1 cellular context compared by ENCODE assay signal in the genomic region with DNA sequence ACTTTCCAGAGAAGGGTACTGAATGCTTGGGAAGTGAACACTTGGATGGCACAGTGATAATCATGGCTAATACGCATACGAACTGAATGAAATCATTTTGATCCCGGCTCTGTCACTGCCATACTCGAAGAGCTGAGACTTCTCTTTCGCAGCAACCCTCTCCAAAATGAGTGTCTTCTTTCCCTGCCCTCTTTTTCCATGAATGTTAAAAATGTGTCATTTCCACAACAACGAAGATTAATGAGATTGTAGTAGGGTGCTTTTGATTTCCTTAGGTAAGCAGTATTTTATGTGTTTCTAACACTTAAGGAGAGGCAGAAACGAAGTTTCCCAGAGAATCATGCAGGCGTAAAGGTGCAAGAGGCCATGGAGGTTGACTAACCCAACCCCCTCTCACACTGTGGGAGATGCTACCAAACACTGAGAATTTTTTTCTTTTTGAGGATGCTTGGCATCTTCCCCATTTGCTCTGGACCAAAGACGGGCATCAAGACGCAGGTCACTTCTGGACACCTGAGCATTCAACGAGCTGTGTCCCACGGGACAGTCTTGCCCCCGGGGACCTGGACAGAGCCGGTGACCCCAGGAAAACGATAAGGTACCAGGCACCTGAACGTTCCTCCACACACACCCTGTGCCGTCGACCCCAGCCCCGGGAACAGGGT.
TF ChIP-seq lines count a peak whose summit lies in the region.

No MANE protein-coding gene starts in this region.

TF ChIP-seq in K562, 482 proteins besides CTCF, POLR2A, EP300 and RAD21 (continues in another document):
- TF ChIP-seq HLTF (IDR thresholded peaks at IDR 0.05) = no peak
- no peak for TF ChIP-seq HOXB6 (CRISPR knock-in tag; IDR thresholded peaks at IDR 0.05; ENCODE audit: borderline replicate concordance)
- no peak for TF ChIP-seq ZNF274 (IDR thresholded peaks at IDR 0.05; ENCODE audit: borderline replicate concordance, low read depth, low read length)
- TF ChIP-seq FOXK1 (CRISPR knock-in tag; IDR thresholded peaks at IDR 0.05; ENCODE audit: borderline replicate concordance) = 0 out of 2 replicates have a peak, but pooled peaks have one; percentile 74
- TF ChIP-seq ZNF79 (CRISPR knock-in tag; IDR thresholded peaks at IDR 0.05; ENCODE audit: low read depth) = no peak
- TF ChIP-seq CBX5 (IDR thresholded peaks at IDR 0.05; ENCODE audit: borderline replicate concordance, low read depth) = no peak
- no peak for TF ChIP-seq ZNF12 (CRISPR knock-in tag; IDR thresholded peaks at IDR 0.05)
- TF ChIP-seq, protein P1, sequence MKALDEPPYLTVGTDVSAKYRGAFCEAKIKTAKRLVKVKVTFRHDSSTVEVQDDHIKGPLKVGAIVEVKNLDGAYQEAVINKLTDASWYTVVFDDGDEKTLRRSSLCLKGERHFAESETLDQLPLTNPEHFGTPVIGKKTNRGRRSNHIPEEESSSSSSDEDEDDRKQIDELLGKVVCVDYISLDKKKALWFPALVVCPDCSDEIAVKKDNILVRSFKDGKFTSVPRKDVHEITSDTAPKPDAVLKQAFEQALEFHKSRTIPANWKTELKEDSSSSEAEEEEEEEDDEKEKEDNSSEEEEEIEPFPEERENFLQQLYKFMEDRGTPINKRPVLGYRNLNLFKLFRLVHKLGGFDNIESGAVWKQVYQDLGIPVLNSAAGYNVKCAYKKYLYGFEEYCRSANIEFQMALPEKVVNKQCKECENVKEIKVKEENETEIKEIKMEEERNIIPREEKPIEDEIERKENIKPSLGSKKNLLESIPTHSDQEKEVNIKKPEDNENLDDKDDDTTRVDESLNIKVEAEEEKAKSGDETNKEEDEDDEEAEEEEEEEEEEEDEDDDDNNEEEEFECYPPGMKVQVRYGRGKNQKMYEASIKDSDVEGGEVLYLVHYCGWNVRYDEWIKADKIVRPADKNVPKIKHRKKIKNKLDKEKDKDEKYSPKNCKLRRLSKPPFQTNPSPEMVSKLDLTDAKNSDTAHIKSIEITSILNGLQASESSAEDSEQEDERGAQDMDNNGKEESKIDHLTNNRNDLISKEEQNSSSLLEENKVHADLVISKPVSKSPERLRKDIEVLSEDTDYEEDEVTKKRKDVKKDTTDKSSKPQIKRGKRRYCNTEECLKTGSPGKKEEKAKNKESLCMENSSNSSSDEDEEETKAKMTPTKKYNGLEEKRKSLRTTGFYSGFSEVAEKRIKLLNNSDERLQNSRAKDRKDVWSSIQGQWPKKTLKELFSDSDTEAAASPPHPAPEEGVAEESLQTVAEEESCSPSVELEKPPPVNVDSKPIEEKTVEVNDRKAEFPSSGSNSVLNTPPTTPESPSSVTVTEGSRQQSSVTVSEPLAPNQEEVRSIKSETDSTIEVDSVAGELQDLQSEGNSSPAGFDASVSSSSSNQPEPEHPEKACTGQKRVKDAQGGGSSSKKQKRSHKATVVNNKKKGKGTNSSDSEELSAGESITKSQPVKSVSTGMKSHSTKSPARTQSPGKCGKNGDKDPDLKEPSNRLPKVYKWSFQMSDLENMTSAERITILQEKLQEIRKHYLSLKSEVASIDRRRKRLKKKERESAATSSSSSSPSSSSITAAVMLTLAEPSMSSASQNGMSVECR (CRISPR knock-in tag; IDR thresholded peaks at IDR 0.05) = peak; percentile 60; the same call in 1 of the 2 replicates
- no peak for TF ChIP-seq EHMT2 (IDR thresholded peaks at IDR 0.05)
- TF ChIP-seq SMC3 (conservative IDR thresholded peaks at IDR 0.05; ENCODE audit: insufficient read depth, low read depth, low read length) = no peak
- TF ChIP-seq, protein P2, sequence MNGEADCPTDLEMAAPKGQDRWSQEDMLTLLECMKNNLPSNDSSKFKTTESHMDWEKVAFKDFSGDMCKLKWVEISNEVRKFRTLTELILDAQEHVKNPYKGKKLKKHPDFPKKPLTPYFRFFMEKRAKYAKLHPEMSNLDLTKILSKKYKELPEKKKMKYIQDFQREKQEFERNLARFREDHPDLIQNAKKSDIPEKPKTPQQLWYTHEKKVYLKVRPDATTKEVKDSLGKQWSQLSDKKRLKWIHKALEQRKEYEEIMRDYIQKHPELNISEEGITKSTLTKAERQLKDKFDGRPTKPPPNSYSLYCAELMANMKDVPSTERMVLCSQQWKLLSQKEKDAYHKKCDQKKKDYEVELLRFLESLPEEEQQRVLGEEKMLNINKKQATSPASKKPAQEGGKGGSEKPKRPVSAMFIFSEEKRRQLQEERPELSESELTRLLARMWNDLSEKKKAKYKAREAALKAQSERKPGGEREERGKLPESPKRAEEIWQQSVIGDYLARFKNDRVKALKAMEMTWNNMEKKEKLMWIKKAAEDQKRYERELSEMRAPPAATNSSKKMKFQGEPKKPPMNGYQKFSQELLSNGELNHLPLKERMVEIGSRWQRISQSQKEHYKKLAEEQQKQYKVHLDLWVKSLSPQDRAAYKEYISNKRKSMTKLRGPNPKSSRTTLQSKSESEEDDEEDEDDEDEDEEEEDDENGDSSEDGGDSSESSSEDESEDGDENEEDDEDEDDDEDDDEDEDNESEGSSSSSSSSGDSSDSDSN (IDR thresholded peaks at IDR 0.05; ENCODE audit: borderline replicate concordance in 1 of 2, low read depth in 2 of 2, low read length in 2 of 2) = no peak
- TF ChIP-seq MTA1 (IDR thresholded peaks at IDR 0.05; ENCODE audit: borderline replicate concordance) = no peak
- TF ChIP-seq MNT (conservative IDR thresholded peaks at IDR 0.05) = 0 out of 4 replicates have a peak, but pooled peaks of 1 of the 2 experiments have one; percentile 19
- TF ChIP-seq MITF (IDR thresholded peaks at IDR 0.05) = no peak
- TF ChIP-seq, protein P3, sequence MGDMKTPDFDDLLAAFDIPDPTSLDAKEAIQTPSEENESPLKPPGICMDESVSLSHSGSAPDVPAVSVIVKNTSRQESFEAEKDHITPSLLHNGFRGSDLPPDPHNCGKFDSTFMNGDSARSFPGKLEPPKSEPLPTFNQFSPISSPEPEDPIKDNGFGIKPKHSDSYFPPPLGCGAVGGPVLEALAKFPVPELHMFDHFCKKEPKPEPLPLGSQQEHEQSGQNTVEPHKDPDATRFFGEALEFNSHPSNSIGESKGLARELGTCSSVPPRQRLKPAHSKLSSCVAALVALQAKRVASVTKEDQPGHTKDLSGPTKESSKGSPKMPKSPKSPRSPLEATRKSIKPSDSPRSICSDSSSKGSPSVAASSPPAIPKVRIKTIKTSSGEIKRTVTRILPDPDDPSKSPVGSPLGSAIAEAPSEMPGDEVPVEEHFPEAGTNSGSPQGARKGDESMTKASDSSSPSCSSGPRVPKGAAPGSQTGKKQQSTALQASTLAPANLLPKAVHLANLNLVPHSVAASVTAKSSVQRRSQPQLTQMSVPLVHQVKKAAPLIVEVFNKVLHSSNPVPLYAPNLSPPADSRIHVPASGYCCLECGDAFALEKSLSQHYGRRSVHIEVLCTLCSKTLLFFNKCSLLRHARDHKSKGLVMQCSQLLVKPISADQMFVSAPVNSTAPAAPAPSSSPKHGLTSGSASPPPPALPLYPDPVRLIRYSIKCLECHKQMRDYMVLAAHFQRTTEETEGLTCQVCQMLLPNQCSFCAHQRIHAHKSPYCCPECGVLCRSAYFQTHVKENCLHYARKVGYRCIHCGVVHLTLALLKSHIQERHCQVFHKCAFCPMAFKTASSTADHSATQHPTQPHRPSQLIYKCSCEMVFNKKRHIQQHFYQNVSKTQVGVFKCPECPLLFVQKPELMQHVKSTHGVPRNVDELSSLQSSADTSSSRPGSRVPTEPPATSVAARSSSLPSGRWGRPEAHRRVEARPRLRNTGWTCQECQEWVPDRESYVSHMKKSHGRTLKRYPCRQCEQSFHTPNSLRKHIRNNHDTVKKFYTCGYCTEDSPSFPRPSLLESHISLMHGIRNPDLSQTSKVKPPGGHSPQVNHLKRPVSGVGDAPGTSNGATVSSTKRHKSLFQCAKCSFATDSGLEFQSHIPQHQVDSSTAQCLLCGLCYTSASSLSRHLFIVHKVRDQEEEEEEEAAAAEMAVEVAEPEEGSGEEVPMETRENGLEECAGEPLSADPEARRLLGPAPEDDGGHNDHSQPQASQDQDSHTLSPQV (IDR thresholded peaks at IDR 0.05) = no peak
- peak; percentile 19; the same call in 1 of the 2 replicates for TF ChIP-seq C11orf30 (IDR thresholded peaks at IDR 0.05; ENCODE audit: low read depth)
- TF ChIP-seq CREB3 (tag; conservative IDR thresholded peaks at IDR 0.05; ENCODE audit: low read depth) = no peak
- TF ChIP-seq POLR2B (IDR thresholded peaks at IDR 0.05; ENCODE audit: low read depth, partially characterized antibody) = no peak
- TF ChIP-seq, protein P4, sequence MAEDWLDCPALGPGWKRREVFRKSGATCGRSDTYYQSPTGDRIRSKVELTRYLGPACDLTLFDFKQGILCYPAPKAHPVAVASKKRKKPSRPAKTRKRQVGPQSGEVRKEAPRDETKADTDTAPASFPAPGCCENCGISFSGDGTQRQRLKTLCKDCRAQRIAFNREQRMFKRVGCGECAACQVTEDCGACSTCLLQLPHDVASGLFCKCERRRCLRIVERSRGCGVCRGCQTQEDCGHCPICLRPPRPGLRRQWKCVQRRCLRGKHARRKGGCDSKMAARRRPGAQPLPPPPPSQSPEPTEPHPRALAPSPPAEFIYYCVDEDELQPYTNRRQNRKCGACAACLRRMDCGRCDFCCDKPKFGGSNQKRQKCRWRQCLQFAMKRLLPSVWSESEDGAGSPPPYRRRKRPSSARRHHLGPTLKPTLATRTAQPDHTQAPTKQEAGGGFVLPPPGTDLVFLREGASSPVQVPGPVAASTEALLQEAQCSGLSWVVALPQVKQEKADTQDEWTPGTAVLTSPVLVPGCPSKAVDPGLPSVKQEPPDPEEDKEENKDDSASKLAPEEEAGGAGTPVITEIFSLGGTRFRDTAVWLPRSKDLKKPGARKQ (CRISPR knock-in tag; IDR thresholded peaks at IDR 0.05) = peak; percentile 28; the same call in 1 of the 2 replicates
- no peak for TF ChIP-seq NCOA4 (IDR thresholded peaks at IDR 0.05; ENCODE audit: partially characterized antibody)
- no peak for TF ChIP-seq ZNF551 (CRISPR knock-in tag; IDR thresholded peaks at IDR 0.05)
- TF ChIP-seq MTA3 (IDR thresholded peaks at IDR 0.05; ENCODE audit: borderline replicate concordance) = no peak
- TF ChIP-seq KLF13 (tag; IDR thresholded peaks at IDR 0.05; ENCODE audit: borderline replicate concordance, low read depth) = no peak
- TF ChIP-seq MEIS2 (IDR thresholded peaks at IDR 0.05; ENCODE audit: partially characterized antibody) = peak; percentile 43
- no peak for TF ChIP-seq TCF7 (IDR thresholded peaks at IDR 0.05; ENCODE audit: borderline replicate concordance)
- TF ChIP-seq MAFF (IDR thresholded peaks at IDR 0.05; ENCODE audit: low read length) = peak; percentile 14; the same call in 1 of the 2 replicates
- TF ChIP-seq MAFK (IDR thresholded peaks at IDR 0.05; ENCODE audit: low read length) = peak; percentile 35; the same call in 1 of the 2 replicates
- no peak for TF ChIP-seq ZNF253 (CRISPR knock-in tag; conservative IDR thresholded peaks at IDR 0.05)
- 0 out of 2 replicates have a peak, but pooled peaks have one; percentile 6 for TF ChIP-seq SP1 (CRISPR knock-in tag; IDR thresholded peaks at IDR 0.05)
- TF ChIP-seq TGIF2 (CRISPR knock-in tag; IDR thresholded peaks at IDR 0.05) = no peak
- 0 out of 4 replicates have a peak, but pooled peaks of 1 of the 2 experiments have one; percentile 9 for TF ChIP-seq RCOR1 (IDR thresholded peaks at IDR 0.05; ENCODE audit: borderline replicate concordance in 1 of 2, low read depth in 2 of 2, low read length in 2 of 2)
